17 cellular contexts compared by ENCODE assay signal in the genomic region with DNA sequence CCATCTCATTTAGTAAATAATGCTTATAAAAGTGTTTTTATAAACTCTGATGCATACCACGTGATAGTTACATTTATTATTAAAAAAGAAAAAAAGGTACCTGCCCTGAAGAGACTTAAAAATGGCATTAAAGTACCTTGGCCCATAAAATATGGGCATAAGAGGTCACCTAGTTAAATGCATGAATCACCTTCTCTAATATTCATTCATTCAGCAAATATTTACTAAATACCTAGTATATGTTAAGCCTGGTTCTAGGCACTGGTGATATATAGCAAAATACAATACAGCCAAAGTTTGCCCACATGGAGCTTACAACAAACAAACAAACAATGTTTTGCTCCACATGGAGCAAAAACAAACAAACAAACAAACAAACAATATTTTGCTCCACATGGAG.
DNase-seq lines count a peak whose midpoint lies in the region; ATAC-seq, FAIRE-seq and TF ChIP-seq lines count a peak whose summit lies in the region.
"Had no signal": no experiment of that assay in that cellular context is flagged by ENCODE, and none has a peak within 500 bp of the region (broad histone marks: within the 10 kb centered on the region; RNA-seq: fewer than 3 reads in every experiment).

No MANE protein-coding gene starts in this region.

- POLR2A ChIA-PET in IMR-90 (lab: Charles Lee; ENCODE audit: unreplicated experiment), result no interaction called here

- TF ChIP-seq RAD21 in IMR-90 (IDR thresholded peaks at IDR 0.05; ENCODE audit: low read length), result no peak

- peak; percentile 10 for DNase-seq in DMS53 (lab: John Stamatoyannopoulos, UW)
- no peak for DNase-seq in DMS53 treated with DMSO at 0.1 percent for 48 hours (lab: John Stamatoyannopoulos, UW; ENCODE audit: unreplicated experiment)
- no peak for DNase-seq in IMR-90
- peak; percentile 8 for DNase-seq in bronchial epithelial cell (ENCODE audit: low read depth)
- DNase-seq in stimulated activated naive B cell treated with anti-CD40 and anti-IgM and Interleukin-4, amounts not matched to agents 10 μg/mL and 1 μg/mL and 100 μg/mL, for 72 hours, result no peak
- no peak for DNase-seq in stimulated activated naive CD8-positive, alpha-beta T cell treated with anti-CD3 and anti-CD28 coated beads, Interleukin-15, Interleukin-2, amounts not matched to agents 100 U/mL and 50 U/mL, for 24 hours
- DNase-seq: CD4-positive, alpha-beta memory T cell; DMS153; DND-41; H7 had no signal

- WGBS in IMR-90 (ENCODE audit: extremely low coverage in 2 of 2, insufficient read length in 1 of 2), 2 experiments, result no CpG with 5 or more reads among the region's 1 CpG

- TF ChIP-seq POLR2A in IMR-90 (IDR thresholded peaks at IDR 0.05; ENCODE audit: low read depth, low read length), result no peak

- H3K9me3 ChIP-seq in IMR-90 (ENCODE audit: control insufficient read depth, insufficient read depth, low read length), result no peaks in the 10 kb centered on the region
- H3K9me3 ChIP-seq: BLaER1 had no signal

- H3K4ac ChIP-seq in IMR-90 (ENCODE audit: low read depth, low read length), result no peak overlapping the region

- no peak overlapping the region for H2BK20ac ChIP-seq in IMR-90 (ENCODE audit: low read depth, low read length)

- no peaks in the 10 kb centered on the region for H3K9me3 Mint-ChIP-seq in stimulated activated naive B cell treated with anti-CD40 and anti-IgM and Interleukin-4, amounts not matched to agents 10 μg/mL and 1 μg/mL and 100 μg/mL, for 72 hours
- H3K9me3 Mint-ChIP-seq: CD14-positive monocyte; CD4-positive, alpha-beta memory T cell; GM23338 had no signal

- no peak overlapping the region for H2AK9ac ChIP-seq in IMR-90 (replicated peaks; ENCODE audit: low read depth, low read length, poor library complexity)

- in situ Hi-C loops in IMR-90 (cut with MboI; ENCODE audit: low sequenced_read_pairs), result no loop called here

- intact Hi-C loops in IMR-90 (cut with micrococcal nuclease), result no loop called here

- TF ChIP-seq CTCF in IMR-90 (conservative IDR thresholded peaks at IDR 0.05; ENCODE audit: low read depth, low read length), result no peak
- TF ChIP-seq CTCF in bronchial epithelial cell (IDR thresholded peaks at IDR 0.05; ENCODE audit: insufficient read depth, low read length, severe bottlenecking), result no peak

- 0 out of 4 replicates have a peak, but pooled peaks cover 0 to 5% of the 10 kb centered on the region in 2 experiments for H3K79me1 ChIP-seq in IMR-90 (ENCODE audit: low read depth in 1 of 2, low read length in 2 of 2)

- H3K14ac ChIP-seq in IMR-90 (replicated peaks; ENCODE audit: low read depth, low read length), result no peak overlapping the region

- no peak overlapping the region for H3K4me3 Mint-ChIP-seq in stimulated activated naive B cell treated with anti-CD40 and anti-IgM and Interleukin-4, amounts not matched to agents 10 μg/mL and 1 μg/mL and 100 μg/mL, for 72 hours
- H3K4me3 Mint-ChIP-seq: CD14-positive monocyte; CD4-positive, alpha-beta memory T cell; GM23338 had no signal

- no peak overlapping the region for H3K18ac ChIP-seq in IMR-90 (ENCODE audit: low read depth, low read length)

- CTCF ChIA-PET in IMR-90 (lab: Yijun Ruan, JAX), result interaction anchor here (0.6 to 1.7 kb wide), 2 partner anchors 32 to 83 kb away, joined by 3 to 4 read pairs; no protein-coding TSS in a partner anchor

- ATAC-seq in IMR-90 (ENCODE audit: low read depth), result no peak
- ATAC-seq in stimulated activated naive B cell treated with anti-CD40 and anti-IgM and Interleukin-4, amounts not matched to agents 10 μg/mL and 1 μg/mL and 100 μg/mL, for 72 hours (replicated peaks), result no peak
- ATAC-seq in GM18511 (IDR thresholded peaks at IDR 0.05; ENCODE audit: unreplicated experiment), result no peak
- ATAC-seq in stimulated activated naive CD8-positive, alpha-beta T cell treated with anti-CD3 and anti-CD28 coated beads, Interleukin-15, Interleukin-2, amounts not matched to agents 100 U/mL and 50 U/mL, for 24 hours, result no peak
- ATAC-seq: GM23338, HCT116 had no signal

- FAIRE-seq in bronchial epithelial cell (lab: Jason Lieb, UNC), result no peak
- FAIRE-seq: GM12891 had no signal

- H3K27me3 Mint-ChIP-seq in stimulated activated naive B cell treated with anti-CD40 and anti-IgM and Interleukin-4, amounts not matched to agents 10 μg/mL and 1 μg/mL and 100 μg/mL, for 72 hours, result no peaks in the 10 kb centered on the region
- H3K27me3 Mint-ChIP-seq: CD4-positive, alpha-beta memory T cell had no signal

- H2AFZ ChIP-seq in IMR-90 (replicated peaks; ENCODE audit: low read length, poor library complexity), result no peak overlapping the region
- H2AFZ ChIP-seq: GM23338 had no signal

- H3K4me1 ChIP-seq in IMR-90 (ENCODE audit: control insufficient read depth, insufficient read depth, low read length), result peaks cover 22% of the 10 kb centered on the region
- H3K4me1 ChIP-seq: BLaER1 had no signal

- H4K5ac ChIP-seq in IMR-90 (ENCODE audit: low read depth, low read length), result no peak overlapping the region

- dilution Hi-C loops in IMR-90 (cut with HindIII; ENCODE audit: low sequenced_read_pairs, unreplicated experiment), result no loop called here

- H4K20me1 ChIP-seq in IMR-90 (ENCODE audit: insufficient read depth, low read length), result no peaks in the 10 kb centered on the region

- H2AK5ac ChIP-seq in IMR-90 (ENCODE audit: low read depth, low read length), result no peak overlapping the region

- BruUV-seq in IMR-90 (replicated peaks; lab: Mats Ljungman, UMichigan), result no TSS peak

- H2BK5ac ChIP-seq in IMR-90 (ENCODE audit: low read depth, low read length, poor library complexity, severe bottlenecking), result peak overlapping the region; percentile 16

- peaks cover 4% of the 10 kb centered on the region; the same call in 1 of the 2 replicates for H3K9me1 ChIP-seq in IMR-90 (ENCODE audit: insufficient read depth, low read length)

- H2BK120ac ChIP-seq in IMR-90 (ENCODE audit: low read depth, low read length), result no peak overlapping the region

- H3K56ac ChIP-seq in IMR-90 (ENCODE audit: extremely low read depth, insufficient read depth, low read length), result no peak overlapping the region

- H3K4me3 ChIP-seq in IMR-90 (ENCODE audit: insufficient read depth, low read depth, low read length) (no peak overlapping the region), bronchial epithelial cell (ENCODE audit: low read depth, low read length) (no peak overlapping the region)
- H3K4me3 ChIP-seq: BLaER1, GM23338 had no signal

- no peak overlapping the region for H4K91ac ChIP-seq in IMR-90 (ENCODE audit: insufficient read depth, low read depth, low read length)

- no peak overlapping the region for H2BK15ac ChIP-seq in IMR-90 (ENCODE audit: low read depth, low read length)

- peaks cover 9 to 10% of the 10 kb centered on the region in 2 donors for H3K36me3 Mint-ChIP-seq in stimulated activated naive B cell treated with anti-CD40 and anti-IgM and Interleukin-4, amounts not matched to agents 10 μg/mL and 1 μg/mL and 100 μg/mL, for 72 hours

- no peak overlapping the region for H3K4me2 ChIP-seq in IMR-90 (ENCODE audit: low read depth, low read length)
- H3K4me2 ChIP-seq: BLaER1, GM23338 had no signal

- no peak overlapping the region for H3K27ac ChIP-seq in IMR-90 (ENCODE audit: insufficient read depth, low read length)
- H3K27ac ChIP-seq: 22Rv1, BLaER1 had no signal

- H3K9ac ChIP-seq in IMR-90 (ENCODE audit: low read depth, low read length), result no peak overlapping the region
- H3K9ac ChIP-seq: BLaER1 had no signal

- no peaks in the 10 kb centered on the region for H3K4me1 Mint-ChIP-seq in stimulated activated naive B cell treated with anti-CD40 and anti-IgM and Interleukin-4, amounts not matched to agents 10 μg/mL and 1 μg/mL and 100 μg/mL, for 72 hours
- H3K4me1 Mint-ChIP-seq: CD14-positive monocyte; CD4-positive, alpha-beta memory T cell had no signal

- H4K8ac ChIP-seq in IMR-90 (ENCODE audit: low read depth in 2 of 2, low read length in 2 of 2), result no peak overlapping the region

- H3K27me3 ChIP-seq in IMR-90 (ENCODE audit: control insufficient read depth, insufficient read depth, low read length) (no peaks in the 10 kb centered on the region), bronchial epithelial cell (ENCODE audit: control insufficient read depth, insufficient read depth, low read length) (no peaks in the 10 kb centered on the region)
- H3K27me3 ChIP-seq: BLaER1 had no signal

- peaks cover under 1% of the 10 kb centered on the region; the same call in 1 of the 2 replicates for H3K36me3 ChIP-seq in IMR-90 (ENCODE audit: control insufficient read depth, insufficient read depth, low read length)
- H3K36me3 ChIP-seq in bronchial epithelial cell (ENCODE audit: control insufficient read depth, insufficient read depth, low read length), result no peaks in the 10 kb centered on the region

- H3K27ac Mint-ChIP-seq in stimulated activated naive B cell treated with anti-CD40 and anti-IgM and Interleukin-4, amounts not matched to agents 10 μg/mL and 1 μg/mL and 100 μg/mL, for 72 hours, result peak overlapping the region; percentile 51
- H3K27ac Mint-ChIP-seq: CD14-positive monocyte, GM23338 had no signal

- no peak overlapping the region for H3K23ac ChIP-seq in IMR-90 (ENCODE audit: low read depth, low read length)

TF ChIP-seq in IMR-90, 13 proteins besides CTCF, POLR2A, EP300 and RAD21 (continues in another document):
- TF ChIP-seq RFX5 (IDR thresholded peaks at IDR 0.05; ENCODE audit: low read depth, low read length), result no peak
- TF ChIP-seq, protein P1, sequence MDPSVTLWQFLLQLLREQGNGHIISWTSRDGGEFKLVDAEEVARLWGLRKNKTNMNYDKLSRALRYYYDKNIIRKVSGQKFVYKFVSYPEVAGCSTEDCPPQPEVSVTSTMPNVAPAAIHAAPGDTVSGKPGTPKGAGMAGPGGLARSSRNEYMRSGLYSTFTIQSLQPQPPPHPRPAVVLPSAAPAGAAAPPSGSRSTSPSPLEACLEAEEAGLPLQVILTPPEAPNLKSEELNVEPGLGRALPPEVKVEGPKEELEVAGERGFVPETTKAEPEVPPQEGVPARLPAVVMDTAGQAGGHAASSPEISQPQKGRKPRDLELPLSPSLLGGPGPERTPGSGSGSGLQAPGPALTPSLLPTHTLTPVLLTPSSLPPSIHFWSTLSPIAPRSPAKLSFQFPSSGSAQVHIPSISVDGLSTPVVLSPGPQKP (IDR thresholded peaks at IDR 0.05; ENCODE audit: borderline replicate concordance, low read depth, low read length), result no peak
- no peak for TF ChIP-seq NFE2L2 (IDR thresholded peaks at IDR 0.05; ENCODE audit: low read depth, low read length)
- no peak for TF ChIP-seq RCOR1 (IDR thresholded peaks at IDR 0.05; ENCODE audit: insufficient replicate concordance, low read length)
- no peak for TF ChIP-seq CEBPB (IDR thresholded peaks at IDR 0.05; ENCODE audit: low read depth, low read length)
- TF ChIP-seq SMC3 (IDR thresholded peaks at IDR 0.05; ENCODE audit: low read depth, low read length), result no peak
- TF ChIP-seq MAFK (IDR thresholded peaks at IDR 0.05; ENCODE audit: low read depth, low read length), result no peak
- no peak for TF ChIP-seq FOS (IDR thresholded peaks at IDR 0.05; ENCODE audit: low read depth, low read length)

Comparison
In these comparisons a context has a peak if more than half of its experiments do, and no peak if none do; other contexts are left out.
1. DNase-seq: peak in DMS53 (single experiment) and bronchial epithelial cell (single experiment); none in DMS53 treated with DMSO at 0.1 percent for 48 hours (single experiment), IMR-90 (single experiment), stimulated activated naive B cell treated with anti-CD40 and anti-IgM and Interleukin-4, amounts not matched to agents 10 μg/mL and 1 μg/mL and 100 μg/mL, for 72 hours (single experiment) and stimulated activated naive CD8-positive, alpha-beta T cell treated with anti-CD3 and anti-CD28 coated beads, Interleukin-15, Interleukin-2, amounts not matched to agents 100 U/mL and 50 U/mL, for 24 hours (single experiment).